ENCODE assay signal across 8 cellular contexts in genomic region chr6:140992678-140993077, GRCh38.
"Had no signal": no experiment of that assay in that cellular context is flagged by ENCODE, and none has a peak within 500 bp of the region (broad histone marks: within the 10 kb centered on the region; RNA-seq: fewer than 3 reads in every experiment).

No MANE protein-coding gene starts in this region.

- H3K4me3 ChIP-seq: GM23338, HAP-1 had no signal

- H3K27ac ChIP-seq: KMS-11 had no signal

- FAIRE-seq: HTR-8/SVneo had no signal

- H3K4me2 ChIP-seq: GM23338, KMS-11 had no signal

- H3K36me3 ChIP-seq: HAP-1 had no signal

- H3K27ac Mint-ChIP-seq: GM23338, HFFc6 had no signal

- DNase-seq: H7, HFFc6, KBM-7 had no signal

- H3K9me3 ChIP-seq: HAP-1 had no signal

- H2AFZ ChIP-seq: GM23338 had no signal

- H3K9ac ChIP-seq: KMS-11 had no signal

- ATAC-seq: GM23338, HCT116 had no signal
